24 cellular contexts compared by ENCODE assay signal in genomic region chr6:67759001-67759400, GRCh38.
"Had no signal": no experiment of that assay in that cellular context is flagged by ENCODE, and none has a peak within 500 bp of the region (broad histone marks: within the 10 kb centered on the region; RNA-seq: fewer than 3 reads in every experiment).

No MANE protein-coding gene starts in this region.

- H3K9me3 ChIP-seq: neutrophil, right lobe of liver, thoracic aorta had no signal

- H3K4me3 Mint-ChIP-seq: effector memory CD8-positive, alpha-beta T cell; natural killer cell treated with Interleukin-12 subunit alpha and Interleukin-12 subunit beta and Interleukin-15 and Interleukin-18, amount 100 ng/mL, for 72 hours; neural crest cell; stimulated activated naive B cell treated with anti-CD40 and anti-IgM and Interleukin-4, amounts not matched to agents 10 μg/mL and 1 μg/mL and 100 μg/mL, for 72 hours; stimulated activated naive CD8-positive, alpha-beta T cell treated with anti-CD3 and anti-CD28 coated beads, Interleukin-15, Interleukin-2, amounts not matched to agents 100 ng/mL and 50 ng/mL, for 24 hours had no signal

- DNase-seq: cerebellar nuclear complex; cortex of kidney; effector memory CD8-positive, alpha-beta T cell; head of caudate nucleus; islet precursor cell; kidney glomerular epithelial cell; left colon; left ventricle myocardium superior; lower lobe of right lung; small intestine; stimulated activated CD4-positive, alpha-beta T cell treated with anti-CD3 and anti-CD28 coated beads, Interleukin-15, amount 100 ng/mL, for 24 hours; stimulated activated CD4-positive, alpha-beta T cell treated with anti-CD3 and anti-CD28 coated beads, Interleukin-2, amount 100 ng/mL, for 48 hours; stimulated activated naive B cell treated with anti-CD40 and anti-IgM and Interleukin-4, amounts not matched to agents 10 μg/mL and 1 μg/mL and 100 μg/mL, for 72 hours; upper lobe of left lung had no signal

- H3K4me1 ChIP-seq: lower lobe of right lung, parathyroid adenoma, right lobe of liver, tibial nerve, upper lobe of left lung had no signal

- H3K9me3 Mint-ChIP-seq: neural crest cell had no signal

- H2AFZ ChIP-seq: hepatocyte, parathyroid adenoma had no signal

- H3K27ac Mint-ChIP-seq: effector memory CD8-positive, alpha-beta T cell; natural killer cell treated with Interleukin-12 subunit alpha and Interleukin-12 subunit beta and Interleukin-15 and Interleukin-18, amount 100 ng/mL, for 72 hours; progenitor cell of endocrine pancreas; stimulated activated naive B cell treated with anti-CD40 and anti-IgM and Interleukin-4, amounts not matched to agents 10 μg/mL and 1 μg/mL and 100 μg/mL, for 72 hours; stimulated activated naive CD8-positive, alpha-beta T cell treated with anti-CD3 and anti-CD28 coated beads, Interleukin-15, Interleukin-2, amounts not matched to agents 100 ng/mL and 50 ng/mL, for 24 hours had no signal

- H3K27me3 ChIP-seq: hepatocyte, neutrophil, right lobe of liver, tibial nerve, upper lobe of left lung had no signal

- H3K36me3 ChIP-seq: lower lobe of right lung, neutrophil, right lobe of liver, thoracic aorta, tibial nerve, upper lobe of left lung had no signal

- H3K27me3 Mint-ChIP-seq: effector memory CD8-positive, alpha-beta T cell; natural killer cell treated with Interleukin-12 subunit alpha and Interleukin-12 subunit beta and Interleukin-15 and Interleukin-18, amount 100 ng/mL, for 72 hours; progenitor cell of endocrine pancreas; stimulated activated naive B cell treated with anti-CD40 and anti-IgM and Interleukin-4, amounts not matched to agents 10 μg/mL and 1 μg/mL and 100 μg/mL, for 72 hours; stimulated activated naive CD8-positive, alpha-beta T cell treated with anti-CD3 and anti-CD28 coated beads, Interleukin-15, Interleukin-2, amounts not matched to agents 100 ng/mL and 50 ng/mL, for 24 hours had no signal

- H3K27ac ChIP-seq: hepatocyte, lower lobe of right lung, neutrophil, parathyroid adenoma, right lobe of liver, thoracic aorta, tibial nerve, upper lobe of left lung had no signal

- H3K4me3 ChIP-seq: hepatocyte, lower lobe of right lung, right lobe of liver, thoracic aorta, tibial nerve, upper lobe of left lung had no signal

- H3K4me1 Mint-ChIP-seq: neural crest cell; stimulated activated naive B cell treated with anti-CD40 and anti-IgM and Interleukin-4, amounts not matched to agents 10 μg/mL and 1 μg/mL and 100 μg/mL, for 72 hours had no signal

- H3K36me3 Mint-ChIP-seq: natural killer cell treated with Interleukin-12 subunit alpha and Interleukin-12 subunit beta and Interleukin-15 and Interleukin-18, amount 100 ng/mL, for 72 hours; stimulated activated naive B cell treated with anti-CD40 and anti-IgM and Interleukin-4, amounts not matched to agents 10 μg/mL and 1 μg/mL and 100 μg/mL, for 72 hours had no signal

- H3K79me2 ChIP-seq: hepatocyte, parathyroid adenoma had no signal
